In the genomic region with DNA sequence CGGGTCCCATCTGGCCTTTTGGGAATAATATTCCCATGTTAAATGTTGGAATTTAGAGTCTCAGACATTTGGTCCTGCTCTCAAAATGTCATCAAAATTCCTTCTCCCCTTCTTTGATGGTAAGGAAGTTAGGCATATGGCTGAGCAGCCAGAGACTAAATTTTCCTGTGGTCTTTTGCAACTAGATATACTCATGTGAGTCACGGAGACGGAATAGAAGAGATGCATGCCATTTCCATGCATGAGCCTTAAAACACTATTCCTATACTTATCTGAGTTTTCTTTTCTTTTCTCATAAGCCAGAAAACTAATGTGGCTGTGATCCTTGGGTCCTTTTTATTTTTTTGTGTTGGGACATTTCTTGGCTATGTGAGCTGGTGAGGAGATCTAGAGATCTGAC, we compare ENCODE assay signal across 32 cellular contexts.
"Had no signal": no experiment of that assay in that cellular context is flagged by ENCODE, and none has a peak within 500 bp of the region (broad histone marks: within the 10 kb centered on the region; RNA-seq: fewer than 3 reads in every experiment).

No MANE protein-coding gene starts in this region.

- H3K4me1 ChIP-seq: adrenal gland, ascending aorta, body of pancreas, breast epithelium had no signal

- ATAC-seq: activated naive CD4-positive, alpha-beta T cell treated with anti-CD3 and anti-CD28 coated beads, Interleukin-2, amount 50 U/mL, for 72 hours; activated naive CD8-positive, alpha-beta T cell treated with anti-CD3 and anti-CD28 coated beads, Interleukin-2, amount 50 U/mL, for 24 hours; activated T-cell treated with anti-CD3 and anti-CD28 coated beads, Interleukin-2, amount 50 U/mL, for 4 hours; activated T-cell treated with anti-CD3 and anti-CD28 coated beads, Interleukin-2, amount 50 U/mL, for 72 hours; activated T-helper 17 cell treated with anti-CD3 and anti-CD28 coated beads, Interleukin-2, amount 50 U/mL, for 72 hours; body of pancreas had no signal

- H3K27me3 ChIP-seq: adrenal gland, ascending aorta, body of pancreas, brain microvascular endothelial cell, breast epithelium had no signal

- H3K36me3 ChIP-seq: adrenal gland, ascending aorta, brain microvascular endothelial cell, breast epithelium, cardiac muscle cell had no signal

- H3K27ac ChIP-seq: adrenal gland, ascending aorta, body of pancreas, brain microvascular endothelial cell, breast epithelium, cardiac muscle cell had no signal

- H3K4me3 ChIP-seq: adrenal gland, ascending aorta, body of pancreas, breast epithelium, cardiac muscle cell had no signal

- DNase-seq: activated effector memory CD4-positive, alpha-beta T cell treated with anti-CD3 and anti-CD28 coated beads, Interleukin-2, amount 50 U/mL, for 16 hours; activated effector memory CD4-positive, alpha-beta T cell treated with Interleukin-2 at 50 U/mL for 16 hours; activated gamma-delta T cell; activated gamma-delta T cell treated with Interleukin-2 at 50 U/mL for 16 hours; activated naive CD4-positive, alpha-beta T cell; activated naive CD4-positive, alpha-beta T cell treated with anti-CD3 and anti-CD28 coated beads for 36 hours; activated naive CD4-positive, alpha-beta T cell treated with anti-CD3 and anti-CD28 coated beads, Interleukin-2, amount 10 ng/mL, durations not matched to agents 7 days and 5 days; activated naive CD4-positive, alpha-beta T cell treated with anti-CD3 and anti-CD28 coated beads, Interleukin-2, amount 50 U/mL, for 16 hours; activated naive CD4-positive, alpha-beta T cell treated with Interleukin-2 at 50 U/mL for 16 hours; activated naive CD8-positive, alpha-beta T cell treated with anti-CD3 and anti-CD28 coated beads for 36 hours; activated naive CD8-positive, alpha-beta T cell treated with anti-CD3 and anti-CD28 coated beads, Interleukin-2, amount 10 ng/mL, durations not matched to agents 7 days and 5 days; activated naive CD8-positive, alpha-beta T cell treated with anti-CD3 and anti-CD28 coated beads, Interleukin-2, amount 50 U/mL, for 24 hours; activated T-cell treated with anti-CD3 and anti-CD28 coated beads, Interleukin-2, amount 50 U/mL, for 1 hour; activated T-cell treated with anti-CD3 and anti-CD28 coated beads, Interleukin-2, amount 50 U/mL, for 24 hours; activated T-cell treated with anti-CD3 and anti-CD28 coated beads, Interleukin-2, amount 50 U/mL, for 4 hours; activated T-cell treated with anti-CD3 and anti-CD28 coated beads, Interleukin-2, amount 50 U/mL, for 48 hours; activated T-cell treated with anti-CD3 and anti-CD28 coated beads, Interleukin-2, amount 50 U/mL, for 72 hours; adrenal gland; amniotic stem cell; amygdala; anterior cingulate cortex; aorta; body of pancreas; brain microvascular endothelial cell; caudate nucleus; central memory CD4-positive, alpha-beta T cell; cerebellar nuclear complex had no signal

- H3K9me3 ChIP-seq: adrenal gland, ascending aorta, body of pancreas, breast epithelium had no signal
